1 cellular context compared by ENCODE assay signal in the genomic region with DNA sequence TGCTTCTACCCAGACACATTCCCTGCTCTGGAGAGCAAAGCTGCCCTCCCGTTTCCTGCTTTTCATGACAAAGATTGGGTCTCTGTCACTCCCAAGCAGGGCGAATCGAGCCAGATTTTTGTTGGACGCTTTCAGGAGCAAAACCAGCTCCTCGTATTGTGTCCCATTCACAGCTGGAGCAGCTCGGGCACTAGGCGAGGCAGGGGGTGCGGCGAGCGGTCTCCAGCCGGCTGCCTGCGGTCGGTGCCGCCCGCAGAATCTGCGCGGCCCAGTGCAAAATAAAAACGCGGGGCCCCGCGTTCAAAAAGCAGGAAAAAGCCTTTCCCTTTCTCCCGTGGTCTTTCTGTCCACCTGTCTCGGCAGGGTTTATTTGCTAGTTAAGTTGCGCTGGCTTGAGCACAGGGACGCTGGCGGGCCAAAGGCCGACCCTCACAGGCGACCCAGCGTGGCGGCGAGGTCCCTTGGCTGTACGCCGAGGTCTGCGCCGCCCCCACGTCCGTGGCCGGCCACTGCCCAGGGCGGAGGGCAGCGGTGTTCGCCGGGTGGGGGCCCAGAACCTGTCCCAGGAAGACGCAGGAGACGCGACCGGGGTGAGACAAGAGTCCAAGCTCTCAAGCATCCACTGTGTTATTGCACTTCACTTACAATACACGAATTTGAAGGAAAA.
TF ChIP-seq lines count a peak whose summit lies in the region.

No MANE protein-coding gene starts in this region.

TF ChIP-seq in HepG2, 621 proteins besides CTCF, POLR2A, EP300 and RAD21 (continued from another document):
- TF ChIP-seq, protein P1, sequence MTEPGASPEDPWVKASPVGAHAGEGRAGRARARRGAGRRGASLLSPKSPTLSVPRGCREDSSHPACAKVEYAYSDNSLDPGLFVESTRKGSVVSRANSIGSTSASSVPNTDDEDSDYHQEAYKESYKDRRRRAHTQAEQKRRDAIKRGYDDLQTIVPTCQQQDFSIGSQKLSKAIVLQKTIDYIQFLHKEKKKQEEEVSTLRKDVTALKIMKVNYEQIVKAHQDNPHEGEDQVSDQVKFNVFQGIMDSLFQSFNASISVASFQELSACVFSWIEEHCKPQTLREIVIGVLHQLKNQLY (CRISPR knock-in tag; IDR thresholded peaks at IDR 0.05), result no peak
- TF ChIP-seq CCAR2 (optimal IDR thresholded peaks at IDR 0.05; ENCODE audit: low read depth, low read length), result no peak
- no peak for TF ChIP-seq ZSCAN29 (CRISPR knock-in tag; conservative IDR thresholded peaks at IDR 0.05)
